Comparison of ENCODE assay signal across 8 cellular contexts in genomic region chr10:87864497-87865059, GRCh38. TPM values are rescaled to one million over a fixed set of nuclear protein-coding genes. Genes with fewer than 3 reads are reported as not detected.
A peak's percentile ranks its signal among the peaks of the same experiment; 100 is the strongest.
DNase-seq lines count a peak whose midpoint lies in the region; ATAC-seq, FAIRE-seq and TF ChIP-seq lines count a peak whose summit lies in the region.

No MANE protein-coding gene starts in this region.

- peak overlapping the region; percentile 41 for H3K9ac ChIP-seq in iPS-15b (ENCODE audit: low read depth, low read length)

- H3K27me3 Mint-ChIP-seq in activated CD8-positive, alpha-beta T cell treated with anti-CD3 and anti-CD28 coated beads, Interleukin-2, amount 10 ng/mL, durations not matched to agents 7 days and 5 days (ENCODE audit: low read depth), result peaks cover 3% of the 10 kb centered on the region
- no peaks in the 10 kb centered on the region for H3K27me3 Mint-ChIP-seq in stimulated activated naive B cell treated with anti-CD40 and anti-IgM and Interleukin-4, amounts not matched to agents 10 μg/mL and 1 μg/mL and 100 μg/mL, for 72 hours

- no peaks in the 10 kb centered on the region for H3K9me3 ChIP-seq in iPS-15b (ENCODE audit: control insufficient read depth, insufficient read depth, low read length)

- no peak for ATAC-seq in activated CD8-positive, alpha-beta T cell treated with anti-CD3 and anti-CD28 coated beads, Interleukin-2, amount 10 ng/mL, durations not matched to agents 7 days and 5 days
- ATAC-seq in stimulated activated naive B cell treated with anti-CD40 and anti-IgM and Interleukin-4, amounts not matched to agents 10 μg/mL and 1 μg/mL and 100 μg/mL, for 72 hours (replicated peaks), result no peak
- ATAC-seq in HG02678 (IDR thresholded peaks at IDR 0.05; ENCODE audit: unreplicated experiment), result no peak

- CTCF ChIA-PET in activated CD8-positive, alpha-beta T cell treated with anti-CD3 and anti-CD28 coated beads, Interleukin-2, amount 10 ng/mL, durations not matched to agents 7 days and 5 days (lab: Charles Lee), result interaction anchor here (0.7 to 1.7 kb wide), 5 partner anchors 11 to 526 kb away, joined by 3 to 6 read pairs (median 3); no protein-coding TSS in a partner anchor

- POLR2A ChIA-PET in activated CD8-positive, alpha-beta T cell treated with anti-CD3 and anti-CD28 coated beads, Interleukin-2, amount 10 ng/mL, durations not matched to agents 7 days and 5 days (lab: Charles Lee), result interaction anchor here (0.8 to 3.3 kb wide), 4 partner anchors 7 to 629 kb away, joined by 3 to 40 read pairs (median 18); partner anchors contain the start of gene ATAD1

- TF ChIP-seq CTCF in AG09309 (IDR thresholded peaks at IDR 0.05; ENCODE audit: control insufficient read depth, insufficient read depth, low read depth, low read length, missing control alignments) (no peak), HFF-Myc (IDR thresholded peaks at IDR 0.05; ENCODE audit: low read depth, low read length, missing control alignments) (no peak)

- peak overlapping the region; percentile 98 for H3K4me3 Mint-ChIP-seq in activated CD8-positive, alpha-beta T cell treated with anti-CD3 and anti-CD28 coated beads, Interleukin-2, amount 10 ng/mL, durations not matched to agents 7 days and 5 days
- peak overlapping the region; percentile 90 to 99 for H3K4me3 Mint-ChIP-seq in stimulated activated naive B cell treated with anti-CD40 and anti-IgM and Interleukin-4, amounts not matched to agents 10 μg/mL and 1 μg/mL and 100 μg/mL, for 72 hours

- FAIRE-seq in urothelium cell line (lab: Jason Lieb, UNC), result no peak

- DNase-seq in AG09309 (ENCODE audit: low read depth) (no peak), HFF-Myc (ENCODE audit: extremely low read depth, low read depth) (no peak), urothelium cell line (ENCODE audit: low spot score) (no peak), COLO829 (ENCODE audit: low spot score) (no peak)
- DNase-seq in activated CD8-positive, alpha-beta T cell treated with anti-CD3 and anti-CD28 coated beads, Interleukin-2, amount 10 ng/mL, durations not matched to agents 7 days and 5 days, result peak; percentile 30
- DNase-seq in stimulated activated naive B cell treated with anti-CD40 and anti-IgM and Interleukin-4, amounts not matched to agents 10 μg/mL and 1 μg/mL and 100 μg/mL, for 72 hours, result no peak

- H3K4me1 ChIP-seq in iPS-15b (ENCODE audit: control insufficient read depth, insufficient read depth, low read length), result peaks cover 12% of the 10 kb centered on the region

- H3K4me3 ChIP-seq in AG09309 (ENCODE audit: control insufficient read depth, low read depth, low read length) (peak overlapping the region; percentile 95), HFF-Myc (replicated peaks; ENCODE audit: low read depth, low read length) (peak overlapping the region; percentile 83), iPS-15b (ENCODE audit: low read depth, low read length) (peak overlapping the region; percentile 63)

- H3K36me3 Mint-ChIP-seq in activated CD8-positive, alpha-beta T cell treated with anti-CD3 and anti-CD28 coated beads, Interleukin-2, amount 10 ng/mL, durations not matched to agents 7 days and 5 days (ENCODE audit: low read depth), result peaks cover 48% of the 10 kb centered on the region
- H3K36me3 Mint-ChIP-seq in stimulated activated naive B cell treated with anti-CD40 and anti-IgM and Interleukin-4, amounts not matched to agents 10 μg/mL and 1 μg/mL and 100 μg/mL, for 72 hours, result peaks cover 20 to 29% of the 10 kb centered on the region in 2 donors

- H3K36me3 ChIP-seq in iPS-15b (ENCODE audit: control insufficient read depth, insufficient read depth, low read length), result no peaks in the 10 kb centered on the region

- no peaks in the 10 kb centered on the region for H3K9me3 Mint-ChIP-seq in activated CD8-positive, alpha-beta T cell treated with anti-CD3 and anti-CD28 coated beads, Interleukin-2, amount 10 ng/mL, durations not matched to agents 7 days and 5 days (ENCODE audit: insufficient read depth)
- no peaks in the 10 kb centered on the region for H3K9me3 Mint-ChIP-seq in stimulated activated naive B cell treated with anti-CD40 and anti-IgM and Interleukin-4, amounts not matched to agents 10 μg/mL and 1 μg/mL and 100 μg/mL, for 72 hours

- H3K27ac Mint-ChIP-seq in activated CD8-positive, alpha-beta T cell treated with anti-CD3 and anti-CD28 coated beads, Interleukin-2, amount 10 ng/mL, durations not matched to agents 7 days and 5 days, result peak overlapping the region; percentile 88
- H3K27ac Mint-ChIP-seq in stimulated activated naive B cell treated with anti-CD40 and anti-IgM and Interleukin-4, amounts not matched to agents 10 μg/mL and 1 μg/mL and 100 μg/mL, for 72 hours, result peak overlapping the region; percentile 87

- peaks cover 42% of the 10 kb centered on the region for H3K4me1 Mint-ChIP-seq in activated CD8-positive, alpha-beta T cell treated with anti-CD3 and anti-CD28 coated beads, Interleukin-2, amount 10 ng/mL, durations not matched to agents 7 days and 5 days (ENCODE audit: low read depth)
- peaks cover 27 to 42% of the 10 kb centered on the region in 2 donors for H3K4me1 Mint-ChIP-seq in stimulated activated naive B cell treated with anti-CD40 and anti-IgM and Interleukin-4, amounts not matched to agents 10 μg/mL and 1 μg/mL and 100 μg/mL, for 72 hours

- H3K27me3 ChIP-seq in iPS-15b (ENCODE audit: control insufficient read depth, insufficient read depth, low read length), result peaks cover 6% of the 10 kb centered on the region

RNA-seq across cellular contexts. Expression of gene PTEN, which starts 1.2 kb away (rescaled TPM):
- total RNA-seq in activated CD8-positive, alpha-beta T cell treated with anti-CD3 and anti-CD28 coated beads, Interleukin-2, amount 10 ng/mL, durations not matched to agents 7 days and 5 days, result 10 to 100 TPM; 87.2 to 91.9 TPM

RNA-seq across cellular contexts. Expression of gene KLLN, which starts 1.2 kb away (rescaled TPM):
- total RNA-seq in activated CD8-positive, alpha-beta T cell treated with anti-CD3 and anti-CD28 coated beads, Interleukin-2, amount 10 ng/mL, durations not matched to agents 7 days and 5 days, result under 1 TPM; 0.79 to 0.94 TPM

RNA-seq across cellular contexts. Expression of gene ATAD1, which starts 46.6 kb away (rescaled TPM):
- total RNA-seq in activated CD8-positive, alpha-beta T cell treated with anti-CD3 and anti-CD28 coated beads, Interleukin-2, amount 10 ng/mL, durations not matched to agents 7 days and 5 days, result 10 to 100 TPM; 38.9 to 42.5 TPM
